Comparison of ENCODE assay signal across 8 cellular contexts in genomic region chr15:78808550-78808949, GRCh38. TPM values are rescaled to one million over a fixed set of nuclear protein-coding genes. Genes with fewer than 3 reads are reported as not detected.
DNase-seq lines count a peak whose midpoint lies in the region; ATAC-seq and TF ChIP-seq lines count a peak whose summit lies in the region.

No MANE protein-coding gene starts in this region.

- TF ChIP-seq CTCF in Loucy (conservative IDR thresholded peaks at IDR 0.05; ENCODE audit: low read length) (peak; percentile 69), left lung (IDR thresholded peaks at IDR 0.05) (peak; percentile 31 to 37)

- intact Hi-C loops in left lung (cut with DNase I), result no loop called here

- H3K4me1 ChIP-seq in Loucy (ENCODE audit: insufficient read depth, low read length, poor library complexity, severe bottlenecking) (peaks cover 14% of the 10 kb centered on the region), left lung (peaks cover 0 to 22% of the 10 kb centered on the region in 2 donors)

- ATAC-seq in left lung (peak; percentile 32), HG02884 (IDR thresholded peaks at IDR 0.05; ENCODE audit: unreplicated experiment) (no peak), HG02840 (IDR thresholded peaks at IDR 0.05; ENCODE audit: low FRiP score, unreplicated experiment) (no peak)

- H3K27ac ChIP-seq in left lung, result no peak overlapping the region

- H3K36me3 ChIP-seq in Loucy (ENCODE audit: insufficient read depth, low read length) (no peaks in the 10 kb centered on the region), left lung (no peaks in the 10 kb centered on the region)

- no peak overlapping the region for H3K9ac ChIP-seq in Loucy (ENCODE audit: low read depth, low read length, poor library complexity, severe bottlenecking)

- H3K9me3 ChIP-seq in Loucy (ENCODE audit: insufficient read depth, low read depth, low read length) (no peaks in the 10 kb centered on the region), left lung (no peaks in the 10 kb centered on the region)

- H3K4me3 ChIP-seq in Loucy (ENCODE audit: low read length, poor library complexity, severe bottlenecking) (no peak overlapping the region), left lung (no peak overlapping the region)

- H3K9me2 ChIP-seq in Loucy (replicated peaks; ENCODE audit: low read depth, low read length), result no peaks in the 10 kb centered on the region

- DNase-seq in NOMO-1 treated with DMSO at 0.1 percent for 48 hours (lab: John Stamatoyannopoulos, UW; ENCODE audit: unreplicated experiment), result peak; percentile 29
- DNase-seq in NOMO-1 treated with dmso at 0.1 percent for 144 hours (lab: John Stamatoyannopoulos, UW; ENCODE audit: unreplicated experiment), result no peak
- peak; percentile 48 for DNase-seq in amniotic epithelial cell (ENCODE audit: low read depth)
- no peak for DNase-seq in left lung
- no peak for DNase-seq in activated CD8-positive, alpha-beta memory T cell treated with anti-CD3 and anti-CD28 coated beads, Interleukin-2, amount 50 U/mL, for 48 hours

- no peak overlapping the region for H2AFZ ChIP-seq in Loucy (ENCODE audit: low read length)

- H3K4me2 ChIP-seq in Loucy (ENCODE audit: low read depth, low read length, poor library complexity, severe bottlenecking), result no peak overlapping the region

- H4K20me1 ChIP-seq in Loucy (ENCODE audit: insufficient read depth, low read length, poor library complexity, severe bottlenecking), result no peaks in the 10 kb centered on the region

- H3K27me3 ChIP-seq in Loucy (ENCODE audit: insufficient read depth, low read length, poor library complexity, severe bottlenecking) (peaks cover 5% of the 10 kb centered on the region), left lung (peaks cover 0 to 52% of the 10 kb centered on the region in 2 donors)

- H3K79me2 ChIP-seq in Loucy (ENCODE audit: insufficient read depth, low read length), result no peaks in the 10 kb centered on the region

- H3F3A ChIP-seq in Loucy (ENCODE audit: low read depth), result no peaks in the 10 kb centered on the region

RNA-seq across cellular contexts. Expression of gene ADAMTS7, which starts 2.7 kb away (rescaled TPM):
- 1 to 10 TPM; 8.7 to 9.1 TPM for total RNA-seq in left lung

Comparison
In these comparisons a context has a peak if more than half of its experiments do, and no peak if none do; other contexts are left out.
1. DNase-seq: peak in NOMO-1 treated with DMSO at 0.1 percent for 48 hours (single experiment) and amniotic epithelial cell (single experiment); none in NOMO-1 treated with dmso at 0.1 percent for 144 hours (single experiment), left lung (0 of 2) and activated CD8-positive, alpha-beta memory T cell treated with anti-CD3 and anti-CD28 coated beads, Interleukin-2, amount 50 U/mL, for 48 hours (single experiment).